Comparison of ENCODE assay signal across 16 cellular contexts in genomic region chr1:93678966-93679480, GRCh38. TPM values are rescaled to one million over a fixed set of nuclear protein-coding genes. Genes with fewer than 3 reads are reported as not detected.
DNase-seq lines count a peak whose midpoint lies in the region; ATAC-seq and TF ChIP-seq lines count a peak whose summit lies in the region.
"Had no signal": no experiment of that assay in that cellular context is flagged by ENCODE, and none has a peak within 500 bp of the region (broad histone marks: within the 10 kb centered on the region; RNA-seq: fewer than 3 reads in every experiment).

No MANE protein-coding gene starts in this region.

- H4K20me1 ChIP-seq in BLaER1: peaks cover 66% of the 10 kb centered on the region

- H3K4me2 ChIP-seq in BLaER1: peak overlapping the region; percentile 81

- H3K27ac ChIP-seq in BLaER1: no peak overlapping the region
- H3K27ac ChIP-seq in SJSA1: peak overlapping the region; percentile 31

- H3K4me3 ChIP-seq in BLaER1 (no peak overlapping the region), SJSA1 (no peak overlapping the region; the same call in 1 of the 2 replicates), fibroblast of villous mesenchyme (ENCODE audit: low read depth, low read length) (peak overlapping the region; percentile 77), skeletal muscle cell (ENCODE audit: low read depth, low read length) (peak overlapping the region; percentile 83)

- peaks cover 2 to 4% of the 10 kb centered on the region in 2 donors for H3K36me3 Mint-ChIP-seq in activated T-cell treated with anti-CD3 and anti-CD28 coated beads, Interleukin-2, amount 50 U/mL, for 72 hours (ENCODE audit: insufficient read depth in 2 of 2)

- H3K4me3 Mint-ChIP-seq in activated T-cell treated with anti-CD3 and anti-CD28 coated beads, Interleukin-2, amount 50 U/mL, for 72 hours: no peak overlapping the region
- H3K4me3 Mint-ChIP-seq: H9 had no signal

- H3K27ac Mint-ChIP-seq in activated T-cell treated with anti-CD3 and anti-CD28 coated beads, Interleukin-2, amount 50 U/mL, for 72 hours: no peak overlapping the region
- H3K27ac Mint-ChIP-seq: H9 had no signal

- H3K9ac ChIP-seq in BLaER1: peak overlapping the region; percentile 95; the same call in 1 of the 2 replicates

- no peaks in the 10 kb centered on the region for H3K9me3 ChIP-seq in BLaER1
- H3K9me3 ChIP-seq in SJSA1 (replicated peaks): no peaks in the 10 kb centered on the region

- no peak for DNase-seq in SJSA1 (ENCODE audit: low read depth in 1 of 2, low spot score in 2 of 2)
- peak; percentile 63 for DNase-seq in fibroblast of villous mesenchyme (ENCODE audit: low read depth)
- no peak for DNase-seq in skeletal muscle cell (ENCODE audit: low read depth)
- DNase-seq in dedifferentiated amniotic fluid mesenchymal stem cell (ENCODE audit: extremely low spot score): no peak
- no peak for DNase-seq in amniotic stem cell (lab: John Stamatoyannopoulos, UW)
- no peak for DNase-seq in activated T-cell treated with anti-CD3 and anti-CD28 coated beads, Interleukin-2, amount 50 U/mL, for 72 hours
- DNase-seq: activated CD4-positive, alpha-beta T cell treated with anti-CD3 and anti-CD28 coated beads, Interleukin-2, amount 50 U/mL, for 4 hours; activated effector memory CD4-positive, alpha-beta T cell treated with Interleukin-2 at 50 U/mL for 16 hours; H9; hippocampal formation; posterior cingulate gyrus; RPMI8226; stimulated activated CD4-positive, alpha-beta T cell treated with anti-CD3 and anti-CD28 coated beads, Interleukin-2, amount 100 ng/mL, for 24 hours; T-helper 9 cell had no signal

- H3K36me3 ChIP-seq in BLaER1 (peaks cover 53% of the 10 kb centered on the region), SJSA1 (peaks cover 47% of the 10 kb centered on the region)

- peaks cover 74% of the 10 kb centered on the region for H3K27me3 Mint-ChIP-seq in activated T-cell treated with anti-CD3 and anti-CD28 coated beads, Interleukin-2, amount 50 U/mL, for 72 hours (ENCODE audit: low read depth)

- H3K4me1 Mint-ChIP-seq in activated T-cell treated with anti-CD3 and anti-CD28 coated beads, Interleukin-2, amount 50 U/mL, for 72 hours (ENCODE audit: low read depth): peaks cover 14% of the 10 kb centered on the region

- H3K9me3 Mint-ChIP-seq in activated T-cell treated with anti-CD3 and anti-CD28 coated beads, Interleukin-2, amount 50 U/mL, for 72 hours: no peaks in the 10 kb centered on the region
- H3K9me3 Mint-ChIP-seq: H9 had no signal

- H3K27me3 ChIP-seq in BLaER1 (no peaks in the 10 kb centered on the region), SJSA1 (replicated peaks) (no peaks in the 10 kb centered on the region)

- ATAC-seq in GM18517 (IDR thresholded peaks at IDR 0.05; ENCODE audit: unreplicated experiment): no peak
- ATAC-seq in activated T-cell treated with anti-CD3 and anti-CD28 coated beads, Interleukin-2, amount 50 U/mL, for 72 hours (replicated peaks in 1 of 2): no peak

- TF ChIP-seq CTCF in fibroblast of villous mesenchyme (IDR thresholded peaks at IDR 0.05; ENCODE audit: insufficient read depth, low read depth, low read length): no peak

- H3K4me1 ChIP-seq in BLaER1: peaks cover 66% of the 10 kb centered on the region
- peaks cover 69% of the 10 kb centered on the region for H3K4me1 ChIP-seq in SJSA1 (replicated peaks)

RNA-seq across cellular contexts. Expression of gene BCAR3, which starts 2.6 kb away (rescaled TPM):
- 49.5 and 50.4 TPM in 2 replicates for total RNA-seq in SJSA1 (2014; rRNA removed; shearing (Covaris generic))
- 32.0 and 36.4 TPM in 2 replicates for total RNA-seq in fibroblast of villous mesenchyme
- 1 to 10 TPM; 3.1 to 3.2 TPM for total RNA-seq in activated T-cell treated with anti-CD3 and anti-CD28 coated beads, Interleukin-2, amount 50 U/mL, for 72 hours

Comparison
In these comparisons a context has a peak if more than half of its experiments do, and no peak if none do; other contexts are left out.
1. H3K4me3 ChIP-seq: peak in fibroblast of villous mesenchyme (single experiment) and skeletal muscle cell (single experiment); none in BLaER1 (single experiment) and SJSA1 (single experiment).